13 cellular contexts compared by ENCODE assay signal in genomic region chr13:98919566-98919965, GRCh38. TPM values are rescaled to one million over a fixed set of nuclear protein-coding genes. Genes with fewer than 3 reads are reported as not detected.
DNase-seq lines count a peak whose midpoint lies in the region; ATAC-seq and TF ChIP-seq lines count a peak whose summit lies in the region.
"Had no signal": no experiment of that assay in that cellular context is flagged by ENCODE, and none has a peak within 500 bp of the region (broad histone marks: within the 10 kb centered on the region; RNA-seq: fewer than 3 reads in every experiment).

No MANE protein-coding gene starts in this region.

- no peaks in the 10 kb centered on the region for H3K9me3 Mint-ChIP-seq in activated naive CD8-positive, alpha-beta T cell (ENCODE audit: low read depth)
- no peaks in the 10 kb centered on the region for H3K9me3 Mint-ChIP-seq in activated naive CD8-positive, alpha-beta T cell treated with anti-CD3 and anti-CD28 coated beads for 36 hours
- no peaks in the 10 kb centered on the region for H3K9me3 Mint-ChIP-seq in activated CD8-positive, alpha-beta T cell treated with anti-CD3 and anti-CD28 coated beads for 36 hours
- H3K9me3 Mint-ChIP-seq: H9, natural killer cell had no signal

- H3K27ac ChIP-seq in dorsolateral prefrontal cortex (peak overlapping the region in 46 of 59 donors; percentile 1 to 95 (median 84)), esophagus squamous epithelium (no peak overlapping the region)
- H3K27ac ChIP-seq: esophagus muscularis mucosa, KMS-11 had no signal

- no peaks in the 10 kb centered on the region for H3K9me3 ChIP-seq in esophagus squamous epithelium
- H3K9me3 ChIP-seq: esophagus muscularis mucosa had no signal

- peak overlapping the region; percentile 51 for H3K4me3 Mint-ChIP-seq in activated naive CD8-positive, alpha-beta T cell
- no peak overlapping the region for H3K4me3 Mint-ChIP-seq in activated naive CD8-positive, alpha-beta T cell treated with anti-CD3 and anti-CD28 coated beads for 36 hours
- H3K4me3 Mint-ChIP-seq in activated CD8-positive, alpha-beta T cell treated with anti-CD3 and anti-CD28 coated beads for 36 hours: no peak overlapping the region
- H3K4me3 Mint-ChIP-seq: H9, natural killer cell had no signal

- no peaks in the 10 kb centered on the region for H3K27me3 Mint-ChIP-seq in activated naive CD8-positive, alpha-beta T cell
- no peaks in the 10 kb centered on the region for H3K27me3 Mint-ChIP-seq in activated naive CD8-positive, alpha-beta T cell treated with anti-CD3 and anti-CD28 coated beads for 36 hours
- H3K27me3 Mint-ChIP-seq in activated CD8-positive, alpha-beta T cell treated with anti-CD3 and anti-CD28 coated beads for 36 hours: no peaks in the 10 kb centered on the region

- H3K27me3 ChIP-seq in dorsolateral prefrontal cortex (no peaks in the 10 kb centered on the region), esophagus squamous epithelium (no peaks in the 10 kb centered on the region)
- H3K27me3 ChIP-seq: esophagus muscularis mucosa had no signal

- no peak for TF ChIP-seq POLR2A in esophagus squamous epithelium (IDR thresholded peaks at IDR 0.05)

- no peak for TF ChIP-seq CTCF in activated CD8-positive, alpha-beta T cell treated with anti-CD3 and anti-CD28 coated beads for 36 hours (IDR thresholded peaks at IDR 0.05)
- TF ChIP-seq CTCF in dorsolateral prefrontal cortex (IDR thresholded peaks at IDR 0.05 in 54 of 56, conservative IDR thresholded peaks at IDR 0.05 in 2 of 56; ENCODE audit: low read depth in 1 of 56, partially characterized antibody in 56 of 56): no peak
- no peak for TF ChIP-seq CTCF in esophagus squamous epithelium (IDR thresholded peaks at IDR 0.05)

- 96% methylated on average over 2 of the region's 2 CpGs for WGBS in esophagus squamous epithelium, 2 donors

- ATAC-seq in activated CD8-positive, alpha-beta T cell treated with anti-CD3 and anti-CD28 coated beads for 36 hours: peak; percentile 85
- ATAC-seq in stimulated activated naive CD8-positive, alpha-beta T cell treated with anti-CD3 and anti-CD28 coated beads, Interleukin-15, Interleukin-2, amounts not matched to agents 100 U/mL and 50 U/mL, for 24 hours: peak; percentile 95

- DNase-seq in activated naive CD8-positive, alpha-beta T cell treated with anti-CD3 and anti-CD28 coated beads for 36 hours: no peak
- DNase-seq in activated CD8-positive, alpha-beta T cell treated with anti-CD3 and anti-CD28 coated beads for 36 hours: peak; percentile 45
- DNase-seq in dorsolateral prefrontal cortex (no peak), esophagus squamous epithelium (lab: John Stamatoyannopoulos, UW) (no peak), AG08395 (ENCODE audit: low spot score) (no peak)
- DNase-seq in stimulated activated naive CD8-positive, alpha-beta T cell treated with anti-CD3 and anti-CD28 coated beads, Interleukin-15, Interleukin-2, amounts not matched to agents 100 U/mL and 50 U/mL, for 24 hours: no peak
- DNase-seq in activated CD8-positive, alpha-beta memory T cell treated with anti-CD3 and anti-CD28 coated beads, Interleukin-2, amount 50 U/mL, for 4 hours: no peak
- DNase-seq: H9, natural killer cell, NCI-H1092 had no signal

- H3K4me3 ChIP-seq in dorsolateral prefrontal cortex: no peak overlapping the region
- no peak overlapping the region for H3K4me3 ChIP-seq in esophagus squamous epithelium
- H3K4me3 ChIP-seq: esophagus muscularis mucosa had no signal

- intact Hi-C loops in activated CD8-positive, alpha-beta T cell treated with anti-CD3 and anti-CD28 coated beads for 36 hours (cut with micrococcal nuclease): loop anchor here (5.0 kb wide), 1 partner anchor 43 kb away; no protein-coding TSS in a partner anchor
- intact Hi-C loops in dorsolateral prefrontal cortex (cut with DNase I): no loop called here
- intact Hi-C loops in esophagus squamous epithelium (cut with DNase I): no loop called here

- peaks cover 43% of the 10 kb centered on the region for H3K4me1 Mint-ChIP-seq in activated naive CD8-positive, alpha-beta T cell (ENCODE audit: low read depth)
- H3K4me1 Mint-ChIP-seq in activated naive CD8-positive, alpha-beta T cell treated with anti-CD3 and anti-CD28 coated beads for 36 hours: peaks cover 20% of the 10 kb centered on the region
- peaks cover 33% of the 10 kb centered on the region for H3K4me1 Mint-ChIP-seq in activated CD8-positive, alpha-beta T cell treated with anti-CD3 and anti-CD28 coated beads for 36 hours (ENCODE audit: low read depth)

- peak overlapping the region; percentile 84 for H3K27ac Mint-ChIP-seq in activated naive CD8-positive, alpha-beta T cell
- no peak overlapping the region for H3K27ac Mint-ChIP-seq in activated naive CD8-positive, alpha-beta T cell treated with anti-CD3 and anti-CD28 coated beads for 36 hours
- H3K27ac Mint-ChIP-seq in activated CD8-positive, alpha-beta T cell treated with anti-CD3 and anti-CD28 coated beads for 36 hours: peak overlapping the region; percentile 17
- H3K27ac Mint-ChIP-seq: H9 had no signal

- POLR2A ChIA-PET in activated CD8-positive, alpha-beta T cell treated with anti-CD3 and anti-CD28 coated beads for 36 hours (lab: Charles Lee): interaction anchor here (0.7 to 1.1 kb wide), 2 partner anchors 9 to 27 kb away, joined by 3 read pairs; no protein-coding TSS in a partner anchor

- H3K36me3 Mint-ChIP-seq in activated naive CD8-positive, alpha-beta T cell: peaks cover 49% of the 10 kb centered on the region
- H3K36me3 Mint-ChIP-seq in activated naive CD8-positive, alpha-beta T cell treated with anti-CD3 and anti-CD28 coated beads for 36 hours: peaks cover 53% of the 10 kb centered on the region
- peaks cover 38% of the 10 kb centered on the region for H3K36me3 Mint-ChIP-seq in activated CD8-positive, alpha-beta T cell treated with anti-CD3 and anti-CD28 coated beads for 36 hours (ENCODE audit: low read depth)

- peaks cover 0 to 32% (median 0%) of the 10 kb centered on the region in 3 donors for H3K4me1 ChIP-seq in esophagus squamous epithelium

- peaks cover 0 to 78% (median 0%) of the 10 kb centered on the region in 3 donors for H3K36me3 ChIP-seq in esophagus squamous epithelium

- CTCF ChIA-PET in activated CD8-positive, alpha-beta T cell treated with anti-CD3 and anti-CD28 coated beads for 36 hours (lab: Charles Lee): interaction anchor here (1.0 to 1.2 kb wide), 2 partner anchors 9 to 20 kb away, joined by 3 read pairs; no protein-coding TSS in a partner anchor

RNA-seq across cellular contexts. Expression of gene DOCK9, which starts 58.3 kb away (rescaled TPM):
- total RNA-seq in activated naive CD8-positive, alpha-beta T cell treated with anti-CD3 and anti-CD28 coated beads for 36 hours: 10 to 100 TPM; 31.9 to 33.5 TPM
- 10 to 100 TPM; 33.4 to 36.9 TPM for total RNA-seq in activated CD8-positive, alpha-beta T cell treated with anti-CD3 and anti-CD28 coated beads for 36 hours
- 100 to 1,000 TPM in 118 of 120 experiments, 10 to 100 TPM in 2; 92.4 to 354 (median 139) TPM for total RNA-seq in dorsolateral prefrontal cortex
- total RNA-seq in esophagus squamous epithelium: 100 to 1,000 TPM in 3 of 4 donors, 10 to 100 TPM in 1; 94.7 to 240 (median 150) TPM

Comparison
In these comparisons a context has a peak if more than half of its experiments do, and no peak if none do; other contexts are left out.
1. H3K27ac ChIP-seq: peak in dorsolateral prefrontal cortex (46 of 59); none in esophagus squamous epithelium (0 of 4).